Comparison of ENCODE assay signal across 21 cellular contexts in genomic region chr1:167003711-167004110, GRCh38. TPM values are rescaled to one million over a fixed set of nuclear protein-coding genes. Genes with fewer than 3 reads are reported as not detected.
"Had no signal": no experiment of that assay in that cellular context is flagged by ENCODE, and none has a peak within 500 bp of the region (broad histone marks: within the 10 kb centered on the region; RNA-seq: fewer than 3 reads in every experiment).

No MANE protein-coding gene starts in this region.

- H3K4me1 Mint-ChIP-seq: naive B cell; nephron progenitor cell; stimulated activated memory B cell treated with anti-CD40 and anti-IgM and Interleukin-4, amounts not matched to agents 10 μg/mL and 1 μg/mL and 100 μg/mL, for 72 hours had no signal

- ATAC-seq: effector memory CD8-positive, alpha-beta T cell; gastroesophageal sphincter; sciatic nerve; stimulated activated memory B cell treated with anti-CD40 and anti-IgM and Interleukin-4, amounts not matched to agents 10 μg/mL and 1 μg/mL and 100 μg/mL, for 72 hours; upper lobe of right lung had no signal

- DNase-seq: effector memory CD8-positive, alpha-beta T cell; esophagus squamous epithelium; foreskin fibroblast; left ventricle myocardium inferior; mesendoderm; naive B cell; nephron progenitor cell; retina; spleen; stimulated activated CD4-positive, alpha-beta T cell treated with anti-CD3 and anti-CD28 coated beads, Interleukin-15, amount 100 ng/mL, for 24 hours; stimulated activated CD4-positive, alpha-beta T cell treated with anti-CD3 and anti-CD28 coated beads, Interleukin-1b, Interleukin-23, amount 100 ng/mL, for 48 hours; stimulated activated CD4-positive, alpha-beta T cell treated with anti-CD3 and anti-CD28 coated beads, Interleukin-4, amount 100 ng/mL, for 24 hours; tibial artery; upper lobe of right lung had no signal

- H3K27me3 Mint-ChIP-seq: dendritic cell treated with granulocyte-macrophage colony-stimulating factor and Interleukin-4, amounts not matched to agents 40 ng/mL and 50 ng/mL, for 4 days had no signal

- H3K9me3 Mint-ChIP-seq: effector memory CD8-positive, alpha-beta T cell had no signal

- H3K36me3 Mint-ChIP-seq: naive B cell; stimulated activated memory B cell treated with anti-CD40 and anti-IgM and Interleukin-4, amounts not matched to agents 10 μg/mL and 1 μg/mL and 100 μg/mL, for 72 hours had no signal

- H3K27ac Mint-ChIP-seq: dendritic cell treated with granulocyte-macrophage colony-stimulating factor and Interleukin-4, amounts not matched to agents 40 ng/mL and 50 ng/mL, for 4 days; effector memory CD8-positive, alpha-beta T cell; naive B cell; nephron progenitor cell; stimulated activated memory B cell treated with anti-CD40 and anti-IgM and Interleukin-4, amounts not matched to agents 10 μg/mL and 1 μg/mL and 100 μg/mL, for 72 hours; stimulated activated naive CD8-positive, alpha-beta T cell treated with anti-CD3 and anti-CD28 coated beads, Interleukin-15, Interleukin-2, amounts not matched to agents 100 ng/mL and 50 ng/mL, for 24 hours had no signal

- H3K4me3 Mint-ChIP-seq: dendritic cell treated with granulocyte-macrophage colony-stimulating factor and Interleukin-4, amounts not matched to agents 40 ng/mL and 50 ng/mL, for 4 days; effector memory CD8-positive, alpha-beta T cell; naive B cell; nephron progenitor cell; stimulated activated memory B cell treated with anti-CD40 and anti-IgM and Interleukin-4, amounts not matched to agents 10 μg/mL and 1 μg/mL and 100 μg/mL, for 72 hours; stimulated activated naive CD8-positive, alpha-beta T cell treated with anti-CD3 and anti-CD28 coated beads, Interleukin-15, Interleukin-2, amounts not matched to agents 100 ng/mL and 50 ng/mL, for 24 hours had no signal

RNA-seq across cellular contexts. Expression of gene MAEL, which starts 14.6 kb away (rescaled TPM):
- total RNA-seq: esophagus squamous epithelium, lung, spleen, upper lobe of right lung, vagina had no signal
